1 cellular context compared by ENCODE assay signal in the genomic region with DNA sequence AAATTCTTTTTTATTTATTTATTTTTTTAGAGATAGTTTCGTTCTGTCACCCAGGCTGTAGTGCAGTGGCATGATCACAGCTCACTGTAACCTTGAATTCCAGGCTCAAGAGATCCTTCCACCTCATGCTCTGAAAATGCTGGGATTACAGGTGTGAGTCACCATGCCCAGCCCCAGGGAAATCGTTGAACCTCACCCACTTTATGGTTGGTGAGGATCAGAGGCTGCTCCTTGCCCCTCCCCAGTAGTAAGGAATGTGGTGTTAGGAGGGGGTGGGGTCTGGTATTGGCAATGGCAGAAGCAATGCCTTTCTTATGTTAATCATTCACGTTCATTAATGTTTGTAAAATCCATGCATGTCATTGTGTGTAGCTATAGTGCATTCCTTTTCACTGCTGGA.
TF ChIP-seq lines count a peak whose summit lies in the region.

No MANE protein-coding gene starts in this region.

TF ChIP-seq in HepG2, 621 proteins besides CTCF, POLR2A, EP300 and RAD21 (continued from another document and continues in another):
- TF ChIP-seq, protein P1, sequence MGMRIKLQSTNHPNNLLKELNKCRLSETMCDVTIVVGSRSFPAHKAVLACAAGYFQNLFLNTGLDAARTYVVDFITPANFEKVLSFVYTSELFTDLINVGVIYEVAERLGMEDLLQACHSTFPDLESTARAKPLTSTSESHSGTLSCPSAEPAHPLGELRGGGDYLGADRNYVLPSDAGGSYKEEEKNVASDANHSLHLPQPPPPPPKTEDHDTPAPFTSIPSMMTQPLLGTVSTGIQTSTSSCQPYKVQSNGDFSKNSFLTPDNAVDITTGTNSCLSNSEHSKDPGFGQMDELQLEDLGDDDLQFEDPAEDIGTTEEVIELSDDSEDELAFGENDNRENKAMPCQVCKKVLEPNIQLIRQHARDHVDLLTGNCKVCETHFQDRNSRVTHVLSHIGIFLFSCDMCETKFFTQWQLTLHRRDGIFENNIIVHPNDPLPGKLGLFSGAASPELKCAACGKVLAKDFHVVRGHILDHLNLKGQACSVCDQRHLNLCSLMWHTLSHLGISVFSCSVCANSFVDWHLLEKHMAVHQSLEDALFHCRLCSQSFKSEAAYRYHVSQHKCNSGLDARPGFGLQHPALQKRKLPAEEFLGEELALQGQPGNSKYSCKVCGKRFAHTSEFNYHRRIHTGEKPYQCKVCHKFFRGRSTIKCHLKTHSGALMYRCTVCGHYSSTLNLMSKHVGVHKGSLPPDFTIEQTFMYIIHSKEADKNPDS (CRISPR knock-in tag; IDR thresholded peaks at IDR 0.05): no peak
- TF ChIP-seq MAZ (IDR thresholded peaks at IDR 0.05; ENCODE audit: borderline replicate concordance, low read depth, low read length) (peak; percentile 84), MAZ (CRISPR knock-in tag; IDR thresholded peaks at IDR 0.05; ENCODE audit: low read depth) (no peak), ZNF780A (CRISPR knock-in tag; IDR thresholded peaks at IDR 0.05) (no peak), TEAD2 (CRISPR knock-in tag; IDR thresholded peaks at IDR 0.05) (no peak), BCL3 (CRISPR knock-in tag; IDR thresholded peaks at IDR 0.05) (no peak), XRCC5 (optimal IDR thresholded peaks at IDR 0.05; ENCODE audit: low read length) (peak; percentile 12), ELF3 (CRISPR knock-in tag; IDR thresholded peaks at IDR 0.05) (0 out of 2 replicates have a peak, but pooled peaks have one; percentile 17), ZBTB7A (CRISPR knock-in tag; IDR thresholded peaks at IDR 0.05) (no peak), ZNF768 (CRISPR knock-in tag; IDR thresholded peaks at IDR 0.05) (no peak), ZBTB46 (CRISPR knock-in tag; IDR thresholded peaks at IDR 0.05; ENCODE audit: borderline replicate concordance) (no peak), IRF2 (CRISPR knock-in tag; IDR thresholded peaks at IDR 0.05) (0 out of 2 replicates have a peak, but pooled peaks have one; percentile 44), FOXA3 (CRISPR knock-in tag; IDR thresholded peaks at IDR 0.05) (peak; percentile 45), TSC22D2 (CRISPR knock-in tag; IDR thresholded peaks at IDR 0.05; ENCODE audit: borderline replicate concordance) (no peak), DBP (CRISPR knock-in tag; IDR thresholded peaks at IDR 0.05; ENCODE audit: not compliant biosample characterization) (no peak), ZNF318 (CRISPR knock-in tag; IDR thresholded peaks at IDR 0.05) (no peak), NFYB (CRISPR knock-in tag; IDR thresholded peaks at IDR 0.05) (no peak), ZNF263 (CRISPR knock-in tag; IDR thresholded peaks at IDR 0.05) (no peak), ZNF616 (CRISPR knock-in tag; IDR thresholded peaks at IDR 0.05; ENCODE audit: low read depth) (no peak), ZNF280B (CRISPR knock-in tag; IDR thresholded peaks at IDR 0.05; ENCODE audit: borderline replicate concordance) (no peak), FOXM1 (CRISPR knock-in tag; IDR thresholded peaks at IDR 0.05) (no peak), FIP1L1 (IDR thresholded peaks at IDR 0.05; ENCODE audit: borderline replicate concordance, insufficient read depth, low read depth, low read length) (no peak), STAG1 (CRISPR knock-in tag; IDR thresholded peaks at IDR 0.05) (no peak), ASH2L (IDR thresholded peaks at IDR 0.05; ENCODE audit: insufficient read length, low read depth, low read length) (no peak), HMG20A (CRISPR knock-in tag; IDR thresholded peaks at IDR 0.05; ENCODE audit: borderline replicate concordance) (peak; percentile 45), ZBTB38 (CRISPR knock-in tag; IDR thresholded peaks at IDR 0.05) (no peak), ZNF615 (CRISPR knock-in tag; IDR thresholded peaks at IDR 0.05; ENCODE audit: borderline replicate concordance) (no peak), ZNF747 (CRISPR knock-in tag; IDR thresholded peaks at IDR 0.05; ENCODE audit: borderline replicate concordance) (no peak), ZFYVE20 (CRISPR knock-in tag; IDR thresholded peaks at IDR 0.05; ENCODE audit: borderline replicate concordance, low read depth) (no peak), RFXANK (CRISPR knock-in tag; IDR thresholded peaks at IDR 0.05) (no peak), TCF7 (IDR thresholded peaks at IDR 0.05; ENCODE audit: low read depth) (peak; percentile 60; the same call in 1 of the 2 replicates), ZNF546 (CRISPR knock-in tag; conservative IDR thresholded peaks at IDR 0.05) (no peak)
- TF ChIP-seq, protein P2, sequence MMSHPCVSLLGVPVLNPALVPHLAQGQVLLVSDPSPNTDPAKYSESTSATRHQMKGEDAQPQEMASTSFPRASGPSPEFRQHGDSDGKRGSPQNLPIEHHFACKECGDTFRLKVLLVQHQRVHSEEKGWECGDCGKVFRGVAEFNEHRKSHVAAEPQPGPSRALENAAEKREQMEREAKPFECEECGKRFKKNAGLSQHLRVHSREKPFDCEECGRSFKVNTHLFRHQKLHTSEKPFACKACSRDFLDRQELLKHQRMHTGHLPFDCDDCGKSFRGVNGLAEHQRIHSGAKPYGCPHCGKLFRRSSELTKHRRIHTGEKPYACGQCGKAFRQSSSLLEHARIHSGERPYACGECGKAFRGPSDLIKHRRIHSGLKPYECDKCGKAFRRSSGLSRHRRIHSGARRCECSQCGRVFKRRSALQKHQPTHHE (CRISPR knock-in tag; IDR thresholded peaks at IDR 0.05; ENCODE audit: borderline replicate concordance): no peak
- TF ChIP-seq, protein P3, sequence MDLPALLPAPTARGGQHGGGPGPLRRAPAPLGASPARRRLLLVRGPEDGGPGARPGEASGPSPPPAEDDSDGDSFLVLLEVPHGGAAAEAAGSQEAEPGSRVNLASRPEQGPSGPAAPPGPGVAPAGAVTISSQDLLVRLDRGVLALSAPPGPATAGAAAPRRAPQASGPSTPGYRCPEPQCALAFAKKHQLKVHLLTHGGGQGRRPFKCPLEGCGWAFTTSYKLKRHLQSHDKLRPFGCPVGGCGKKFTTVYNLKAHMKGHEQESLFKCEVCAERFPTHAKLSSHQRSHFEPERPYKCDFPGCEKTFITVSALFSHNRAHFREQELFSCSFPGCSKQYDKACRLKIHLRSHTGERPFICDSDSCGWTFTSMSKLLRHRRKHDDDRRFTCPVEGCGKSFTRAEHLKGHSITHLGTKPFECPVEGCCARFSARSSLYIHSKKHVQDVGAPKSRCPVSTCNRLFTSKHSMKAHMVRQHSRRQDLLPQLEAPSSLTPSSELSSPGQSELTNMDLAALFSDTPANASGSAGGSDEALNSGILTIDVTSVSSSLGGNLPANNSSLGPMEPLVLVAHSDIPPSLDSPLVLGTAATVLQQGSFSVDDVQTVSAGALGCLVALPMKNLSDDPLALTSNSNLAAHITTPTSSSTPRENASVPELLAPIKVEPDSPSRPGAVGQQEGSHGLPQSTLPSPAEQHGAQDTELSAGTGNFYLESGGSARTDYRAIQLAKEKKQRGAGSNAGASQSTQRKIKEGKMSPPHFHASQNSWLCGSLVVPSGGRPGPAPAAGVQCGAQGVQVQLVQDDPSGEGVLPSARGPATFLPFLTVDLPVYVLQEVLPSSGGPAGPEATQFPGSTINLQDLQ (CRISPR knock-in tag; IDR thresholded peaks at IDR 0.05): no peak
- TF ChIP-seq, protein P4, sequence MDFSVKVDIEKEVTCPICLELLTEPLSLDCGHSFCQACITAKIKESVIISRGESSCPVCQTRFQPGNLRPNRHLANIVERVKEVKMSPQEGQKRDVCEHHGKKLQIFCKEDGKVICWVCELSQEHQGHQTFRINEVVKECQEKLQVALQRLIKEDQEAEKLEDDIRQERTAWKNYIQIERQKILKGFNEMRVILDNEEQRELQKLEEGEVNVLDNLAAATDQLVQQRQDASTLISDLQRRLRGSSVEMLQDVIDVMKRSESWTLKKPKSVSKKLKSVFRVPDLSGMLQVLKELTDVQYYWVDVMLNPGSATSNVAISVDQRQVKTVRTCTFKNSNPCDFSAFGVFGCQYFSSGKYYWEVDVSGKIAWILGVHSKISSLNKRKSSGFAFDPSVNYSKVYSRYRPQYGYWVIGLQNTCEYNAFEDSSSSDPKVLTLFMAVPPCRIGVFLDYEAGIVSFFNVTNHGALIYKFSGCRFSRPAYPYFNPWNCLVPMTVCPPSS (IDR thresholded peaks at IDR 0.05): no peak
